ENCODE assay signal across 8 cellular contexts in the genomic region with DNA sequence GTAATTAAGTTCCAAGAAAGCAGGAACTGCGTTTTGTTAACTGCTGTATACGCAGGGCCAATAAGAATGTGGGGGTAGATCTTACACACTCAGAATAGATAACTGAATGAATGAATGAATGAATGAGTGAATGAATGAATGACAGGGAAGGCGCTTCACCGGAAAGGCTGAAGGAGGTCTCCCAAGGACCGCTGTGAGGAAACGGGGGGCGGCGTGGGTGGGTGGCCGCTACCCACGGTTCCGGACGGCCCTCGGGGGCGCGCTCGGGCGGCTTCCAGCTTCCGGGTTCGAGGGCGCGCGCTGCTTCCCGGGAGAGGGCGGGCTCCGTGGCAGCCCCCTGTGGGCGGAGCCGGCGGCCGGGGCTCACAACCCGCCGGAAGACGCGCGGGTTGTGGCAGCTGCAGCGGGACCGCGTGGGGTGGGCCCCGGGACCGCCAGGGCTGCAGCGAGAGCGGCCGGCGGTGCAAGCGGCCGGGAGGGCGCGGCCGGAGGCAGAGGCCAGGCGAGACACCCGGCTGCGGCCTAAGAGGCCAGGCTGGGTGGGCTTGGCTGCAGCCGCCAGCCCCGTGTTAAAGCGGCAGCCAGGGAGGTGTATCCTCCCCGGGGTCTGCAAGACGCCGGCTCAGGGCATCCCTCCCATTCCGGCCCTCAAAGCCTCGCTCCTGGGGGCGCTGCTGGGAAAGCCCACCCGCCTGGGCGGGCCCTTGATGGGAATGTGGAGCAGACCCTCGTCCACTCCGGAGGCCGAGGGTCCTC. TPM values are rescaled to one million over a fixed set of nuclear protein-coding genes. Genes with fewer than 3 reads are reported as not detected.
DNase-seq lines count a peak whose midpoint lies in the region; ATAC-seq and TF ChIP-seq lines count a peak whose summit lies in the region.

TSS of gene ZFP69 (plus strand) at position 367 of the 756 bp plus-strand sequence. CDS start 2,072 bp downstream, outside the sequence.

- TF ChIP-seq CTCF in foreskin keratinocyte (conservative IDR thresholded peaks at IDR 0.05) = no peak
- no peak for TF ChIP-seq CTCF in neutrophil (IDR thresholded peaks at IDR 0.05)

- H3K36me3 ChIP-seq in neutrophil (no peaks in the 10 kb centered on the region), subcutaneous abdominal adipose tissue (ENCODE audit: control insufficient read depth in 5 of 5, insufficient read depth in 5 of 5, low read length in 5 of 5) (peaks cover 0 to 6% (median 5%) of the 10 kb centered on the region in 5 donors)

- TF ChIP-seq POLR2A in GM19099 (IDR thresholded peaks at IDR 0.05; ENCODE audit: extremely low read depth, insufficient read length, low read depth) = peak; percentile 83

- H3K27me3 ChIP-seq in foreskin keratinocyte (no peaks in the 10 kb centered on the region), neutrophil (no peaks in the 10 kb centered on the region), subcutaneous abdominal adipose tissue (ENCODE audit: control insufficient read depth in 5 of 5, insufficient read depth in 4 of 5, low read length in 5 of 5) (no peaks in the 10 kb centered on the region)

- H3K9ac ChIP-seq in subcutaneous abdominal adipose tissue (ENCODE audit: low read length in 5 of 5) = peak within 1 kb of the TSS; percentile 69 to 86 (median 83)

- no peak within 1 kb of the TSS for H3K27ac ChIP-seq in foreskin keratinocyte
- peak within 1 kb of the TSS; percentile 23 for H3K27ac ChIP-seq in neutrophil
- peak within 1 kb of the TSS; percentile 41 for H3K27ac ChIP-seq in subcutaneous abdominal adipose tissue (ENCODE audit: low read depth, low read length)

- H3K4me3 ChIP-seq in neutrophil (ENCODE audit: low read depth in 1 of 2, low read length in 1 of 2) (peak within 1 kb of the TSS; percentile 65 to 67), subcutaneous abdominal adipose tissue (ENCODE audit: low read depth in 1 of 5, low read length in 5 of 5) (peak within 1 kb of the TSS; percentile 85 to 92 (median 86))

- H3K4me1 ChIP-seq in foreskin keratinocyte (no peaks in the 10 kb centered on the region), neutrophil (ENCODE audit: control insufficient read depth in 1 of 2, insufficient read depth in 1 of 2, low read depth in 1 of 2, low read length in 1 of 2) (peaks cover 10 to 11% of the 10 kb centered on the region in 2 experiments), subcutaneous abdominal adipose tissue (ENCODE audit: control insufficient read depth in 5 of 5, insufficient read depth in 5 of 5, low read length in 5 of 5) (peaks cover 0 to 17% (median 15%) of the 10 kb centered on the region in 5 donors)

- peaks cover 5% of the 10 kb centered on the region for H3K9me3 ChIP-seq in neutrophil
- peaks cover 3 to 28% (median 25%) of the 10 kb centered on the region in 5 donors for H3K9me3 ChIP-seq in subcutaneous abdominal adipose tissue (ENCODE audit: control insufficient read depth in 5 of 5, low read length in 5 of 5)

- peak; percentile 71 for ATAC-seq in foreskin keratinocyte

- peak; percentile 96 for DNase-seq in AG20443 (ENCODE audit: low spot score)
- DNase-seq in HUDEP-2 (lab: John Stamatoyannopoulos, UW; ENCODE audit: unreplicated experiment in 76 of 76) = peak in 68 of 76 experiments; percentile 3 to 78 (median 55)
- DNase-seq in RPMI7951 (ENCODE audit: low read depth) = peak; percentile 79
- peak; percentile 89 for DNase-seq in activated effector memory CD4-positive, alpha-beta T cell treated with anti-CD3 and anti-CD28 coated beads, Interleukin-2, amount 50 U/mL, for 16 hours
- DNase-seq in foreskin keratinocyte = peak in 1 of 2 donors; percentile 36

RNA-seq across cellular contexts. Expression of gene ZFP69, which starts in this region (rescaled TPM):
- 4.9 and 6.3 TPM in 2 replicates for total RNA-seq in RPMI7951 (2014; rRNA removed; shearing (Covaris generic))
- 4.1 and 4.7 TPM in 2 replicates for total RNA-seq in foreskin keratinocyte
- polyA plus RNA-seq in foreskin keratinocyte = 2.7 and 3.0 TPM in 2 replicates
